In the genomic region with DNA sequence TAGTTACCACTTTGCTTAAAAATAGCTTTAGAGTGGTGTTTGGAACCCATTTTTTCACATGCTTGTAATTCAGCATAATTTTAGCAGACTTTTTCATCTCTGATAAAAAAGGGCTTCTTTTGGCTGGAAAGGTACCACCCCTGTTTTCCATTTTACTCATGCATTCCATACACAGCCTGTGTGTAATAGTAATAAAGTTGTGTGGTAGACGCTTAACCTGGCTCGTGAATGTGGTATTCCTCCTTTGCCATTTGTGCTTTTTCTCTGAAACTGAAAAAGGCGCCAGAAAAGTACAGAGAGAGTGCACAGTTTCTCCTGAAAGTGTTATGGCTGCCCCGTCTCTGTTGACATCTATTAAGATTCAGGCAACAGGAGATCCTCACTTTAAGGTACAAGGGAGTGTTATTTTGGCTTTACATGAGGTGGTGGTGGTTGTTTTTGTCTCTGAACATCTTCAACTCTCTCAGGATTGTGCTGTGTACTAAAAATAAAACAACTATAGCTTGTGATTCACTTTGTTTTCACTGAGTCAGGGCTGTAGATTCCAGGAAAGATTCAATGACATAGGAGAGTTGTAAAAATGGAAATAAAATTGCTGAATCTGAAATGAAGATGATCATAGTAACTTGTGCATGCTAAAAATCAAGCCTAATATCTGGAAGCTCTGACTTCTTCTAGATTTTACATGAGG, we compare ENCODE assay signal across 18 cellular contexts.
"Had no signal": no experiment of that assay in that cellular context is flagged by ENCODE, and none has a peak within 500 bp of the region (broad histone marks: within the 10 kb centered on the region; RNA-seq: fewer than 3 reads in every experiment).

No MANE protein-coding gene starts in this region.

- H3K27me3 Mint-ChIP-seq: memory B cell had no signal

- ATAC-seq: left ventricle myocardium superior, natural killer cell had no signal

- H3K9me3 Mint-ChIP-seq: type B pancreatic cell had no signal

- H3K4me1 ChIP-seq: SJSA1 had no signal

- DNase-seq: activated CD4-positive, alpha-beta T cell treated with anti-CD3 and anti-CD28 coated beads, Interleukin-2, amount 50 U/mL, for 48 hours; activated CD4-positive, CD25-positive, alpha-beta regulatory T cell; activated naive CD4-positive, alpha-beta T cell treated with anti-CD3 and anti-CD28 coated beads for 36 hours; dermis blood vessel endothelial cell; erythroblast; kidney; left ventricle myocardium superior; natural killer cell; posterior cingulate gyrus; stimulated activated CD4-positive, alpha-beta T cell treated with anti-CD3 and anti-CD28 coated beads, Interleukin-15, amount 100 ng/mL, for 24 hours; stimulated activated CD4-positive, alpha-beta T cell treated with anti-CD3 and anti-CD28 coated beads, Interleukin-4, amount 100 ng/mL, for 1 hour; stimulated activated naive CD4-positive, alpha-beta T cell; SW 1271 had no signal

- H3K36me3 ChIP-seq: neutrophil, SJSA1 had no signal

- H3K27me3 ChIP-seq: hepatocyte, neutrophil, SJSA1 had no signal

- H3K79me2 ChIP-seq: hepatocyte had no signal

- H3K4me3 Mint-ChIP-seq: activated naive CD4-positive, alpha-beta T cell treated with anti-CD3 and anti-CD28 coated beads for 36 hours; memory B cell; natural killer cell; type B pancreatic cell had no signal

- H2AFZ ChIP-seq: hepatocyte had no signal

- H3K36me3 Mint-ChIP-seq: memory B cell, natural killer cell, type B pancreatic cell had no signal

- H3K4me3 ChIP-seq: hepatocyte, SJSA1 had no signal

- H3K4me1 Mint-ChIP-seq: memory B cell, natural killer cell had no signal

- H3K27ac Mint-ChIP-seq: activated naive CD4-positive, alpha-beta T cell treated with anti-CD3 and anti-CD28 coated beads for 36 hours; memory B cell; natural killer cell; type B pancreatic cell had no signal

- H3K27ac ChIP-seq: hepatocyte, neutrophil, SJSA1 had no signal

- H3K9me3 ChIP-seq: neutrophil, SJSA1 had no signal

- H3K4me2 ChIP-seq: hepatocyte had no signal
